ENCODE assay signal across 11 cellular contexts in the genomic region with DNA sequence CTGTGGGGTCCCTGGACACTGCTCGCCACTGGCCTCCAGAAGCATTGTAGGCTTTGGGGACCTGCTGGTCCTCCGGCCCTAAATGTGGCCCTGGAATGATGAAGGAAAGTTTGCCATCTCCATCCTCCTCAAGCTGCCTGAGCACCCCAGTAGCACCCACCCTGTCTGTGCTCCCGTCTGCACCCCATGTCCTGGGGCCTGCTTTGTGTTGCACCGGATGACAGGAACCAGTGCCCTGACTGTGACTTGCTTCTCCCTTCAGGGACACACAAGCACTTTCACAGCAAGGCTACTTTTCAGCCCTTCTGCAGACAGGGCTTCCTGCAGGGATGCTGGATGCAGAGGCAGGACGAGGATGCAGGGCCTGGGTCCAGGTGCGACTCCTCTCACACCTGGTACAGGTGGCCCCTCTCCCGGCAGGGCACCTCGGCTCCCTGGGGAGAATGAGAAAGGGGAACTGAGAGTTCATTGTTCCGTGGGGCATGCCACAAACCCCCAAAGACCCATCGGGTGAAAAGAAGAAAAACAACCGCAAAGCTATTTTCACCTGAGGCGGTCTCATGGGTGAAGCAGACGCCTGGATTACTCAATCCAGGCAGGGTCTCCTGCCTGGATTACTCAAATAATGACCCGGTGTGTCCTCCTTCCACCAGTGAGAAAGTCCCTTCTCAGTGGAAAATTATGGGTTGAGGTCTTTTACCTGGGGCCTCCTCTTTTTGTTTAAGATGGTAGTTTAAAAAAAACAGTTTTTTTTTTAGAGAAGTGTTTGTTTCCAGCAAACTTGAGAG.
A peak's percentile ranks its signal among the peaks of the same experiment; 100 is the strongest.
DNase-seq lines count a peak whose midpoint lies in the region; ATAC-seq and TF ChIP-seq lines count a peak whose summit lies in the region.
"Had no signal": no experiment of that assay in that cellular context is flagged by ENCODE, and none has a peak within 500 bp of the region (broad histone marks: within the 10 kb centered on the region; RNA-seq: fewer than 3 reads in every experiment).

No MANE protein-coding gene starts in this region.

- H3K4me3 ChIP-seq in OCI-LY3 (ENCODE audit: low read length), result peak overlapping the region; percentile 62

- H3K27me3 Mint-ChIP-seq in activated CD8-positive, alpha-beta memory T cell treated with anti-CD3 and anti-CD28 coated beads, Interleukin-2, amount 10 ng/mL, durations not matched to agents 7 days and 5 days, result peaks cover 6% of the 10 kb centered on the region

- TF ChIP-seq CTCF in GM13976 (IDR thresholded peaks at IDR 0.05; ENCODE audit: borderline replicate concordance, control extremely low read depth, extremely low read depth, insufficient read depth, missing control alignments) (no peak), OCI-LY3 (IDR thresholded peaks at IDR 0.05; ENCODE audit: low read depth, low read length) (no peak)

- H3K4me3 Mint-ChIP-seq in activated CD8-positive, alpha-beta memory T cell treated with anti-CD3 and anti-CD28 coated beads, Interleukin-2, amount 10 ng/mL, durations not matched to agents 7 days and 5 days, result no peak overlapping the region
- H3K4me3 Mint-ChIP-seq: T-helper 2 cell treated with Interferon-gamma antibody and Interleukin-4, amounts not matched to agents 5 μg/mL and 100 μg/mL, for 36 hours had no signal

- H4K20me1 ChIP-seq in OCI-LY3 (ENCODE audit: insufficient read depth, low read length), result no peaks in the 10 kb centered on the region

- H3K9me3 Mint-ChIP-seq in activated CD8-positive, alpha-beta memory T cell treated with anti-CD3 and anti-CD28 coated beads, Interleukin-2, amount 10 ng/mL, durations not matched to agents 7 days and 5 days (ENCODE audit: low read depth), result no peaks in the 10 kb centered on the region
- H3K9me3 Mint-ChIP-seq: T-helper 2 cell treated with Interferon-gamma antibody and Interleukin-4, amounts not matched to agents 5 μg/mL and 100 μg/mL, for 36 hours had no signal

- no peaks in the 10 kb centered on the region for H3K27me3 ChIP-seq in OCI-LY3 (ENCODE audit: low read depth, low read length)

- DNase-seq in GM13976 (ENCODE audit: low spot score) (peak; percentile 71), HUDEP-2 (lab: John Stamatoyannopoulos, UW; ENCODE audit: unreplicated experiment in 76 of 76) (no peak)
- DNase-seq in activated CD8-positive, alpha-beta memory T cell treated with anti-CD3 and anti-CD28 coated beads, Interleukin-2, amount 10 ng/mL, durations not matched to agents 7 days and 5 days, result no peak
- DNase-seq in activated T-cell treated with anti-CD3 and anti-CD28 coated beads, Interleukin-2, amount 50 U/mL, for 1 hour, result no peak
- no peak for DNase-seq in activated CD4-positive, alpha-beta T cell treated with anti-CD3 and anti-CD28 coated beads, Interleukin-2, amount 50 U/mL, for 4 hours
- DNase-seq: HCEC 1CT, kidney glomerular epithelial cell had no signal

- no peaks in the 10 kb centered on the region for H3K4me1 Mint-ChIP-seq in activated CD8-positive, alpha-beta memory T cell treated with anti-CD3 and anti-CD28 coated beads, Interleukin-2, amount 10 ng/mL, durations not matched to agents 7 days and 5 days

- no peaks in the 10 kb centered on the region for H3K36me3 ChIP-seq in OCI-LY3 (replicated peaks; ENCODE audit: low read depth, low read length)

- CTCF ChIA-PET in activated CD8-positive, alpha-beta memory T cell treated with anti-CD3 and anti-CD28 coated beads, Interleukin-2, amount 10 ng/mL, durations not matched to agents 7 days and 5 days (lab: Charles Lee), result no interaction called here

- peaks cover 86% of the 10 kb centered on the region for H3K4me1 ChIP-seq in OCI-LY3 (ENCODE audit: low read length)

- peak overlapping the region; percentile 76 for H3K27ac ChIP-seq in OCI-LY3 (ENCODE audit: low read length)

- no peaks in the 10 kb centered on the region for H3K9me3 ChIP-seq in OCI-LY3 (ENCODE audit: insufficient read depth, low read length)

- ATAC-seq in GM19463 (IDR thresholded peaks at IDR 0.05; ENCODE audit: unreplicated experiment) (peak; percentile 74), HG03045 (IDR thresholded peaks at IDR 0.05; ENCODE audit: unreplicated experiment) (peak; percentile 61)
- ATAC-seq in activated CD8-positive, alpha-beta memory T cell treated with anti-CD3 and anti-CD28 coated beads, Interleukin-2, amount 10 ng/mL, durations not matched to agents 7 days and 5 days, result no peak

- no peak overlapping the region for H3K27ac Mint-ChIP-seq in activated CD8-positive, alpha-beta memory T cell treated with anti-CD3 and anti-CD28 coated beads, Interleukin-2, amount 10 ng/mL, durations not matched to agents 7 days and 5 days
- H3K27ac Mint-ChIP-seq: T-helper 2 cell treated with Interferon-gamma antibody and Interleukin-4, amounts not matched to agents 5 μg/mL and 100 μg/mL, for 36 hours had no signal

- H3K9ac ChIP-seq in OCI-LY3 (ENCODE audit: low read length), result peak overlapping the region; percentile 44

- peak overlapping the region; percentile 83 for H3K4me2 ChIP-seq in OCI-LY3 (ENCODE audit: low read length)

- no peaks in the 10 kb centered on the region for H3K36me3 Mint-ChIP-seq in activated CD8-positive, alpha-beta memory T cell treated with anti-CD3 and anti-CD28 coated beads, Interleukin-2, amount 10 ng/mL, durations not matched to agents 7 days and 5 days

- in situ Hi-C loops in GM13976 (cut with MboI; ENCODE audit: low sequenced_read_pairs, unreplicated experiment), result loop anchor here (10.0 kb wide), 1 partner anchor 673 kb away; no protein-coding TSS in a partner anchor

- H3K79me2 ChIP-seq in OCI-LY3 (ENCODE audit: low read length), result no peaks in the 10 kb centered on the region

- no peak overlapping the region for H2AFZ ChIP-seq in OCI-LY3 (ENCODE audit: low read depth, low read length)
